Comparison of ENCODE assay signal across 8 cellular contexts in the genomic region with DNA sequence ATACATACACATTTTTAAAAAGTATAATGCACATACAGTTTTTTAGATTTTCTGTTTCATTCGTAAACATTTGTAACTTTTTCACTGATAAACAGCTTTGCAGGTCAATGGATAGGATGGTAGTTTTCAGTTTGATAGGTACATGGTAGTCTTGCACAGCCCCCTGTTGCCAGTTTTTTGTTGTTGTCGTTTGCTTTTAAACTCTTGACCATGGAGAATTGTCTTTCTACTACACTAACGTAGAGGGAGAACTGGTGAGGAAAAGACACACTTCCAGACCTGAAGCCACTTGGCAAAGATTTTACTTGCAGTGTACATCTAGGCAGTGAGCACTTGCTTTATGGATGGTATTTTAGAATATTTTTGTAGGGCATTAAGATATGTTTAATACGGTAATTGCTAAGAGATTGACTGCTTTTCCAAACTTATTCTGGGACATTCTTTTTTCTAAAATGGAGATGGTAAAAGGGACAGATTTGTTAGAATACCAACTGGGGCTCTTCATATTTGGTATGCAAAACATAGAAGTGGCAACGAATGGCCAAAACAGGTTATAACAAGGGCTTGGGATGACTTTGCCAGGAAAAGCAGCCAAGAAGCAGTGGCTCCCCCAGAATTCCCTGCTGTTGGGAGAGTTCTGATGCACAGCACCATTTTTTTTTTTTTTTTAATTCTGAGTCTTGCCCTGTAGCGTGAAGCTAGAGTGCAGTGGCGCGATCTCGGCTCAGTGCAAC. TPM values are rescaled to one million over a fixed set of nuclear protein-coding genes. Genes with fewer than 3 reads are reported as not detected.
A peak's percentile ranks its signal among the peaks of the same experiment; 100 is the strongest.
DNase-seq lines count a peak whose midpoint lies in the region; ATAC-seq, FAIRE-seq and TF ChIP-seq lines count a peak whose summit lies in the region.

No MANE protein-coding gene starts in this region.

- TF ChIP-seq EP300 in ovary (IDR thresholded peaks at IDR 0.05), result no peak

- H3K4me2 ChIP-seq in endothelial cell of umbilical vein (ENCODE audit: insufficient read depth, low read length), result peak overlapping the region; percentile 86

- H3K27ac ChIP-seq in Panc1 (ENCODE audit: low read length) (peak overlapping the region; percentile 93), endothelial cell of umbilical vein (ENCODE audit: insufficient read depth, low read depth, low read length) (no peak overlapping the region), ovary (no peak overlapping the region)

- WGBS in ovary, 3 donors, result 38 to 49% (median 49%) methylated on average over 9 of the region's 9 CpGs

- TF ChIP-seq POLR2A in endothelial cell of umbilical vein (IDR thresholded peaks at IDR 0.05; ENCODE audit: low read depth, low read length) (no peak), ovary (IDR thresholded peaks at IDR 0.05) (no peak)

- intact Hi-C loops in Panc1 (cut with micrococcal nuclease; ENCODE audit: unreplicated experiment), result no loop called here
- intact Hi-C loops in endothelial cell of umbilical vein (cut with micrococcal nuclease), result loop anchor here (5.0 kb wide), 1 partner anchor 192 kb away; the partner anchor contains the start of gene ACSS1
- intact Hi-C loops in ovary (cut with DNase I), result loop anchor here in 3 of 4 donors (5.0 to 10.0 kb wide), 3 partner anchors 52 to 55 kb away; partner anchors contain the start of gene ENTPD6 (in 2 of the 3)

- H3K27me3 ChIP-seq in Panc1 (ENCODE audit: control insufficient read depth, insufficient read depth, low read length) (no peaks in the 10 kb centered on the region), endothelial cell of umbilical vein (ENCODE audit: control insufficient read depth in 2 of 2, insufficient read depth in 2 of 2, low read length in 2 of 2) (no peaks in the 10 kb centered on the region), ovary (no peaks in the 10 kb centered on the region)

- TSS peak; percentile 77 for BruUV-seq in Panc1 (replicated peaks; lab: Mats Ljungman, UMichigan)
- TSS peak; percentile 40 for BruUV-seq in endothelial cell of umbilical vein (replicated peaks; lab: Mats Ljungman, UMichigan)

- peaks cover 53% of the 10 kb centered on the region for H3K79me2 ChIP-seq in endothelial cell of umbilical vein (ENCODE audit: control insufficient read depth, insufficient read depth, low read length)

- peak; percentile 81 for FAIRE-seq in endothelial cell of umbilical vein (lab: Jason Lieb, UNC)

- peaks cover 4% of the 10 kb centered on the region for H3K36me3 ChIP-seq in Panc1 (ENCODE audit: control insufficient read depth, insufficient read depth, low read length)
- no peaks in the 10 kb centered on the region for H3K36me3 ChIP-seq in endothelial cell of umbilical vein (ENCODE audit: control insufficient read depth in 2 of 2, extremely low read depth in 1 of 2, insufficient read depth in 2 of 2, low read length in 2 of 2)
- H3K36me3 ChIP-seq in ovary, result no peaks in the 10 kb centered on the region

- H3K4me1 ChIP-seq in Panc1 (ENCODE audit: control insufficient read depth, insufficient read depth, low read length) (peaks cover 53% of the 10 kb centered on the region), endothelial cell of umbilical vein (ENCODE audit: control insufficient read depth, extremely low read depth, insufficient read depth, low read length) (peaks cover 11% of the 10 kb centered on the region), ovary (ENCODE audit: insufficient read depth) (peaks cover 5% of the 10 kb centered on the region)

- H3K4me3 ChIP-seq in GM08714 (ENCODE audit: low read length) (peak overlapping the region; percentile 73), Panc1 (ENCODE audit: low read depth in 2 of 2, low read length in 2 of 2) (peak overlapping the region; percentile 91 to 92), endothelial cell of umbilical vein (replicated peaks in 1 of 3; ENCODE audit: insufficient read depth in 1 of 3, low read depth in 1 of 3, low read length in 3 of 3) (peak overlapping the region; percentile 71 to 84 (median 77)), ovary (peak overlapping the region; percentile 51)

- dilution Hi-C loops in endothelial cell of umbilical vein (cut with MboI; ENCODE audit: extremely low pct_ligation_motif_present, low sequenced_read_pairs), result no loop called here

- TF ChIP-seq CTCF in Panc1 (IDR thresholded peaks at IDR 0.05), result no peak
- no peak for TF ChIP-seq CTCF in endothelial cell of umbilical vein (IDR thresholded peaks at IDR 0.05; ENCODE audit: extremely low read depth in 1 of 2, insufficient read depth in 1 of 2, low read depth in 1 of 2, low read length in 2 of 2)
- no peak for TF ChIP-seq CTCF in ovary (IDR thresholded peaks at IDR 0.05)

- no peak overlapping the region for H2AFZ ChIP-seq in endothelial cell of umbilical vein (ENCODE audit: low read depth, low read length)

- ATAC-seq in Panc1, result no peak
- no peak for ATAC-seq in HG03457 (IDR thresholded peaks at IDR 0.05; ENCODE audit: unreplicated experiment)

- H3K9me3 ChIP-seq in Panc1 (ENCODE audit: control insufficient read depth, insufficient read depth, low read depth, low read length), result no peaks in the 10 kb centered on the region; the same call in 1 of the 2 replicates
- H3K9me3 ChIP-seq in endothelial cell of umbilical vein (replicated peaks; ENCODE audit: control insufficient read depth, insufficient read depth, low read length), result no peaks in the 10 kb centered on the region
- no peaks in the 10 kb centered on the region for H3K9me3 ChIP-seq in ovary

- in situ Hi-C loops in Panc1 (cut with HindIII; ENCODE audit: low pct_unique_long_range_greater_than_20kb, low sequenced_read_pairs), result no loop called here

- H4K20me1 ChIP-seq in endothelial cell of umbilical vein (replicated peaks; ENCODE audit: control insufficient read depth, extremely low read depth, insufficient read depth, low read length), result no peaks in the 10 kb centered on the region

- H3K9ac ChIP-seq in endothelial cell of umbilical vein (replicated peaks; ENCODE audit: extremely low read depth, insufficient read depth, low read length), result peak overlapping the region; percentile 61

- no peaks in the 10 kb centered on the region for H3K9me1 ChIP-seq in endothelial cell of umbilical vein (replicated peaks; ENCODE audit: control insufficient read depth, extremely low read depth, insufficient read depth, low read length)

- DNase-seq in Panc1 (ENCODE audit: low read depth, low spot score) (no peak), endothelial cell of umbilical vein (ENCODE audit: low read depth, low spot score) (peak; percentile 30), ovary (no peak), DMS53 treated with DMSO at 0.1 percent for 48 hours (lab: John Stamatoyannopoulos, UW; ENCODE audit: unreplicated experiment) (no peak), NCI-H524 (lab: John Stamatoyannopoulos, UW) (no peak)
- no peak for DNase-seq in stimulated activated CD4-positive, alpha-beta T cell treated with anti-CD3 and anti-CD28 coated beads, Interleukin-2, amount 100 ng/mL, for 48 hours

- POLR2A ChIA-PET in Panc1 (lab: Charles Lee) (interaction anchor here (0.7 kb wide), 1 partner anchor 13 kb away, joined by 4 read pairs; no protein-coding TSS in a partner anchor), endothelial cell of umbilical vein (lab: Charles Lee) (interaction anchor here (0.7 kb wide), 1 partner anchor 1616 kb away, joined by 5 read pairs; no protein-coding TSS in a partner anchor)

- CTCF ChIA-PET in Panc1 (lab: Charles Lee), result interaction anchor here (0.7 kb wide), 1 partner anchor 31 kb away, joined by 3 read pairs; no protein-coding TSS in a partner anchor
- CTCF ChIA-PET in endothelial cell of umbilical vein (lab: Charles Lee), result interaction anchor here (2.6 to 4.6 kb wide), 3 partner anchors 26 to 150 kb away, joined by 18 to 93 read pairs (median 25); no protein-coding TSS in a partner anchor

TF ChIP-seq in endothelial cell of umbilical vein, 7 proteins besides CTCF, POLR2A, EP300 and RAD21:
- no peak for TF ChIP-seq POLR2AphosphoS5 (IDR thresholded peaks at IDR 0.05; ENCODE audit: insufficient read depth, low read depth, low read length)
- TF ChIP-seq MYC (IDR thresholded peaks at IDR 0.05; ENCODE audit: low read depth, low read length), result no peak
- no peak for TF ChIP-seq GATA2 (IDR thresholded peaks at IDR 0.05; ENCODE audit: insufficient read depth, insufficient read length, low read depth, low read length)
- TF ChIP-seq MAX (IDR thresholded peaks at IDR 0.05; ENCODE audit: insufficient read depth, insufficient read length), result no peak
- TF ChIP-seq JUN (IDR thresholded peaks at IDR 0.05; ENCODE audit: borderline replicate concordance, insufficient read depth, insufficient read length, low read depth), result no peak
- no peak for TF ChIP-seq FOS (IDR thresholded peaks at IDR 0.05; ENCODE audit: borderline replicate concordance, insufficient read depth, low read length)
- no peak for TF ChIP-seq EZH2 (IDR thresholded peaks at IDR 0.05; ENCODE audit: borderline replicate concordance, low read depth, low read length, severe bottlenecking)

RNA-seq across cellular contexts. Expression of gene PYGB, which starts 1.5 kb away (rescaled TPM):
- 220 TPM for total RNA-seq in Panc1 (2021; ENCODE audit: unreplicated experiment)
- 308 TPM for polyA plus RNA-seq in Panc1 (2012; ENCODE audit: insufficient read length)
- 57.2 and 60.2 TPM in 2 replicates for total RNA-seq in endothelial cell of umbilical vein
- polyA plus RNA-seq in endothelial cell of umbilical vein, result 36.1 and 39.5 TPM in 2 replicates
- 34.7 and 35.1 TPM in 2 replicates for polyA plus RNA-seq in endothelial cell of umbilical vein (2011; cell fraction: cytosol; rRNA removed)
- polyA plus RNA-seq in endothelial cell of umbilical vein (2011; cell fraction: nucleus; rRNA removed), result 77.3 and 91.5 TPM in 2 replicates
- polyA plus RNA-seq in endothelial cell of umbilical vein (2012), result 74.6 and 78.9 TPM in 2 replicates
- 53.3 and 57.9 TPM in 2 replicates for polyA minus RNA-seq in endothelial cell of umbilical vein
- 11.0 TPM for polyA minus RNA-seq in endothelial cell of umbilical vein (2011; cell fraction: cytosol; rRNA and poly(A)+ RNA removed)
- polyA minus RNA-seq in endothelial cell of umbilical vein (2011; cell fraction: nucleus; rRNA and poly(A)+ RNA removed), result 20.6 and 25.1 TPM in 2 replicates
- total RNA-seq in ovary, result 10 to 100 TPM; 24.2 to 54.2 (median 52.2) TPM
- 10 to 100 TPM; 23.1 to 27.3 TPM for polyA plus RNA-seq in ovary

RNA-seq across cellular contexts. Expression of gene ENTPD6, which starts 53.9 kb away (rescaled TPM):
- total RNA-seq in Panc1 (2021; ENCODE audit: unreplicated experiment), result 108 TPM
- 99.8 TPM for polyA plus RNA-seq in Panc1 (2012; ENCODE audit: insufficient read length)
- 51.2 and 52.2 TPM in 2 replicates for total RNA-seq in endothelial cell of umbilical vein
- polyA plus RNA-seq in endothelial cell of umbilical vein, result 86.3 and 87.0 TPM in 2 replicates
- polyA plus RNA-seq in endothelial cell of umbilical vein (2011; cell fraction: cytosol; rRNA removed), result 57.3 and 62.1 TPM in 2 replicates
- 119 and 126 TPM in 2 replicates for polyA plus RNA-seq in endothelial cell of umbilical vein (2011; cell fraction: nucleus; rRNA removed)
- 50.9 and 69.0 TPM in 2 replicates for polyA plus RNA-seq in endothelial cell of umbilical vein (2012)
- polyA minus RNA-seq in endothelial cell of umbilical vein, result 57.4 and 58.9 TPM in 2 replicates
- 10.8 TPM for polyA minus RNA-seq in endothelial cell of umbilical vein (2011; cell fraction: cytosol; rRNA and poly(A)+ RNA removed)
- 26.4 and 27.4 TPM in 2 replicates for polyA minus RNA-seq in endothelial cell of umbilical vein (2011; cell fraction: nucleus; rRNA and poly(A)+ RNA removed)
- 10 to 100 TPM; 34.9 to 73.8 (median 66.5) TPM for total RNA-seq in ovary
- polyA plus RNA-seq in ovary, result 10 to 100 TPM; 38.7 to 47.1 TPM
